Comparison of ENCODE assay signal across 10 cellular contexts in genomic region chr3:115187149-115187757, GRCh38. TPM values are rescaled to one million over a fixed set of nuclear protein-coding genes. Genes with fewer than 3 reads are reported as not detected.
DNase-seq lines count a peak whose midpoint lies in the region; ATAC-seq and TF ChIP-seq lines count a peak whose summit lies in the region.
"Had no signal": no experiment of that assay in that cellular context is flagged by ENCODE, and none has a peak within 500 bp of the region (broad histone marks: within the 10 kb centered on the region; RNA-seq: fewer than 3 reads in every experiment).

No MANE protein-coding gene starts in this region.

- H3K79me2 ChIP-seq in OCI-LY3 (ENCODE audit: low read length) (no peaks in the 10 kb centered on the region), trophoblast cell (ENCODE audit: control insufficient read depth, insufficient read depth, low read length, poor library complexity) (no peaks in the 10 kb centered on the region)

- H3K27ac ChIP-seq in OCI-LY3 (ENCODE audit: low read length) (no peak overlapping the region), trophoblast cell (ENCODE audit: low read depth, low read length) (no peak overlapping the region)
- H3K27ac ChIP-seq: neutrophil had no signal

- peaks cover 4% of the 10 kb centered on the region; the same call in 1 of the 2 replicates for H3K9me3 ChIP-seq in OCI-LY3 (ENCODE audit: insufficient read depth, low read length)
- no peaks in the 10 kb centered on the region for H3K9me3 ChIP-seq in trophoblast cell (ENCODE audit: insufficient read depth, low read depth, low read length)
- H3K9me3 ChIP-seq: neutrophil had no signal

- peaks cover 8% of the 10 kb centered on the region for H3K4me1 ChIP-seq in OCI-LY3 (ENCODE audit: low read length)
- no peaks in the 10 kb centered on the region for H3K4me1 ChIP-seq in trophoblast cell (ENCODE audit: control insufficient read depth in 1 of 2, insufficient read depth in 2 of 2, low read length in 2 of 2)

- H2AFZ ChIP-seq in OCI-LY3 (ENCODE audit: low read depth, low read length) (peak overlapping the region; percentile 46; the same call in 1 of the 2 replicates), trophoblast cell (ENCODE audit: insufficient read depth, low read length, poor library complexity) (no peak overlapping the region)

- no peak overlapping the region for H4K12ac ChIP-seq in trophoblast cell (ENCODE audit: low read depth, low read length)

- H3K4me3 ChIP-seq in OCI-LY3 (ENCODE audit: low read length) (no peak overlapping the region), trophoblast cell (ENCODE audit: low read depth, low read length) (no peak overlapping the region)

- no peaks in the 10 kb centered on the region for H3K79me1 ChIP-seq in trophoblast cell (ENCODE audit: low read length)

- H3K36me3 ChIP-seq in OCI-LY3 (replicated peaks; ENCODE audit: low read depth, low read length) (no peaks in the 10 kb centered on the region), trophoblast cell (ENCODE audit: control insufficient read depth in 1 of 2, insufficient read depth in 2 of 2, low read length in 2 of 2) (no peaks in the 10 kb centered on the region)
- H3K36me3 ChIP-seq: neutrophil had no signal

- H3K18ac ChIP-seq in trophoblast cell (ENCODE audit: low read length) = no peak overlapping the region

- H2AK5ac ChIP-seq in trophoblast cell (ENCODE audit: low read length) = no peak overlapping the region

- no peak overlapping the region for H3K23ac ChIP-seq in trophoblast cell (ENCODE audit: low read length)

- H3K4me2 ChIP-seq in OCI-LY3 (ENCODE audit: low read length) (peak overlapping the region; percentile 16), trophoblast cell (ENCODE audit: low read length) (no peak overlapping the region)

- H3K4ac ChIP-seq in trophoblast cell (ENCODE audit: low read depth, low read length) = no peak overlapping the region

- peak; percentile 99 for ATAC-seq in GM18499 (IDR thresholded peaks at IDR 0.05; ENCODE audit: insufficient read depth, unreplicated experiment)
- peak; percentile 100 for ATAC-seq in GM19463 (IDR thresholded peaks at IDR 0.05; ENCODE audit: unreplicated experiment)
- peak; percentile 100 for ATAC-seq in HG03039 (IDR thresholded peaks at IDR 0.05; ENCODE audit: unreplicated experiment)

- no peak overlapping the region for H2BK12ac ChIP-seq in trophoblast cell (ENCODE audit: low read length)

- no peak overlapping the region for H2BK5ac ChIP-seq in trophoblast cell (ENCODE audit: low read depth, low read length, poor library complexity)

- no peak overlapping the region for H3K14ac ChIP-seq in trophoblast cell (ENCODE audit: low read length)

- H4K8ac ChIP-seq in trophoblast cell (ENCODE audit: low read depth, low read length) = no peak overlapping the region

- TF ChIP-seq CTCF in OCI-LY3 (IDR thresholded peaks at IDR 0.05; ENCODE audit: low read depth, low read length) = no peak

- no peak overlapping the region for H4K91ac ChIP-seq in trophoblast cell (ENCODE audit: low read depth, low read length)

- H2BK120ac ChIP-seq in trophoblast cell (ENCODE audit: insufficient read depth, low read length, poor library complexity) = no peak overlapping the region

- no CpG with 5 or more reads among the region's 4 CpGs for WGBS in trophoblast cell (ENCODE audit: extremely low coverage, insufficient coverage, insufficient read length)

- no peaks in the 10 kb centered on the region for H4K20me1 ChIP-seq in OCI-LY3 (ENCODE audit: insufficient read depth, low read length)

- H3K9ac ChIP-seq in OCI-LY3 (ENCODE audit: low read length) (no peak overlapping the region), trophoblast cell (ENCODE audit: low read length) (no peak overlapping the region)

- no peaks in the 10 kb centered on the region for H3K27me3 ChIP-seq in OCI-LY3 (ENCODE audit: low read depth, low read length)
- H3K27me3 ChIP-seq in trophoblast cell (ENCODE audit: insufficient read depth, low read length) = no peaks in the 10 kb centered on the region
- H3K27me3 ChIP-seq: neutrophil had no signal

- DNase-seq in trophoblast cell = no peak
- no peak for DNase-seq in retina
- DNase-seq in HCEC 1CT = no peak
- no peak for DNase-seq in activated gamma-delta T cell treated with Interleukin-2 at 50 U/mL for 16 hours
- DNase-seq: NCI-H2171 treated with DMSO at 0.1 percent for 48 hours had no signal

RNA-seq across cellular contexts. Expression of gene ZBTB20, which starts 40.2 kb away (rescaled TPM):
- 0.15 and 0.31 TPM in 2 replicates for polyA plus RNA-seq in trophoblast cell (2013)
